In the genomic region with DNA sequence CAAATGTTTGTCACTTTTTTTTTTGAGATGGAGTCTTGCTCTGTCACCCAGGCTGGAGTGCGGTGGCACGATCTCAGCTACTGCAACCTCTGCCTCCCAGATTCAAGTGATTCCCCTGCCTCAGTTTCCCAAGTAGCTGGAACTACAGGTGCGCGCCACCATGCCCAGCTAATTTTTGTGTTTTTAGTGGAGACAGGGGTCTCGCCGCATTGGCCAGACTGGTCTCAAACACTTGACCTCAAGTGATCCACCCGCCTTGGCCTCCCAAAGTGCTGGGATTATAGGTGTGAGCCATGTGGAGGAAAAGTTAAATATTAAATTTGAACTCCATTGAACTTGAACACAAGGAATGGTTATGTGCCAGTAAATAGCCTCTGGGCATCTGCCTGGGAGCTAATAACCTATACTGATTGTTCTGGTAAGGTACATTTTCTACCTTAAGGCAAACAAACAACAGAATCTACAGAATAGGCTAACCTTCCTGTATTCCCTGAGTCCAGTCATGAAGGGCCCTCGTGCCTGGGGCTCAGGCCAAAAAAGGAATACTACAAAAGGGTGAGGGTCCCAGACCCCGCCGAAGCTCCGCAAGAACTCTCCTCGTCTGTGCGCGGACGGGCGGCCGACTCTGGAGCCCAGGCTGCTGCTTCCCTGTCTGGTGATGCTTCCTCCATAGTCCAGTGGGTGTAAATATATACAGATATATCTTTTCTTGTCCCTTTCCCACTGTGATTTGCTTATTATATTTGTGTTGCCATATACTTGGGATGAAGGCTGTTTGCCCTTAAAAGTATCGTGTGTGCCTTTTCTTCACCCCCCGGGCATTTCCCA, we compare ENCODE assay signal across 8 cellular contexts.
DNase-seq lines count a peak whose midpoint lies in the region; ATAC-seq and TF ChIP-seq lines count a peak whose summit lies in the region.

No MANE protein-coding gene starts in this region.

- intact Hi-C loops in gastrocnemius medialis (cut with DNase I; ENCODE audit: low total_unique reads), result no loop called here

- TF ChIP-seq POLR2A in Peyer's patch (IDR thresholded peaks at IDR 0.05), result peak; percentile 27 to 43
- no peak for TF ChIP-seq POLR2A in gastrocnemius medialis (IDR thresholded peaks at IDR 0.05)

- DNase-seq in Peyer's patch (peak in 1 of 3 donors; percentile 68), fibroblast of villous mesenchyme (ENCODE audit: low read depth) (no peak), gastrocnemius medialis (no peak), hepatic stellate cell (ENCODE audit: low spot score) (no peak), cerebellar cortex (ENCODE audit: low spot score) (no peak), C1 segment of cervical spinal cord (lab: John Stamatoyannopoulos, UW) (no peak)

- H3K4me1 ChIP-seq in ES-I3 (ENCODE audit: insufficient read depth, low read length) (peaks cover 4% of the 10 kb centered on the region; the same call in 1 of the 2 replicates), Peyer's patch (peaks cover 0 to 4% (median 0%) of the 10 kb centered on the region in 4 donors), gastrocnemius medialis (peaks cover 0 to 3% of the 10 kb centered on the region in 2 donors)

- ATAC-seq in gastrocnemius medialis (peak; percentile 50 to 86), GM18861 (IDR thresholded peaks at IDR 0.05; ENCODE audit: unreplicated experiment) (no peak)

- in situ Hi-C loops in gastrocnemius medialis (cut with MboI; ENCODE audit: low sequenced_read_pairs in 4 of 4), result no loop called here

- H3K9me3 ChIP-seq in ES-I3 (ENCODE audit: control insufficient read depth, insufficient read depth, low read length), result no peaks in the 10 kb centered on the region
- H3K9me3 ChIP-seq in Peyer's patch, result no peaks in the 10 kb centered on the region
- H3K9me3 ChIP-seq in gastrocnemius medialis, result no peaks in the 10 kb centered on the region

- peak overlapping the region in 3 of 4 donors; percentile 73 to 92 (median 84) for H3K27ac ChIP-seq in Peyer's patch
- H3K27ac ChIP-seq in gastrocnemius medialis, result peak overlapping the region; percentile 60 to 71 (median 66)

- no peak for TF ChIP-seq CTCF in Peyer's patch (IDR thresholded peaks at IDR 0.05)
- no peak for TF ChIP-seq CTCF in fibroblast of villous mesenchyme (IDR thresholded peaks at IDR 0.05; ENCODE audit: insufficient read depth, low read depth, low read length)
- no peak for TF ChIP-seq CTCF in gastrocnemius medialis (IDR thresholded peaks at IDR 0.05 in 4 of 5, conservative IDR thresholded peaks at IDR 0.05 in 1 of 5)

- H3K9ac ChIP-seq in ES-I3 (ENCODE audit: low read depth, low read length), result 0 out of 2 replicates have a peak overlapping the region, but pooled peaks have one; percentile 25

- H3K27me3 ChIP-seq in Peyer's patch (no peaks in the 10 kb centered on the region), gastrocnemius medialis (no peaks in the 10 kb centered on the region)

- H3K4me3 ChIP-seq in Peyer's patch (peak overlapping the region; percentile 11 to 66 (median 44)), fibroblast of villous mesenchyme (ENCODE audit: low read depth, low read length) (peak overlapping the region; percentile 65), gastrocnemius medialis (peak overlapping the region; percentile 64 to 81 (median 68))

- H3K36me3 ChIP-seq in ES-I3 (ENCODE audit: insufficient read depth, low read length), result no peaks in the 10 kb centered on the region
- H3K36me3 ChIP-seq in Peyer's patch, result no peaks in the 10 kb centered on the region
- no peaks in the 10 kb centered on the region for H3K36me3 ChIP-seq in gastrocnemius medialis

Comparison
In these comparisons a context has a peak if more than half of its experiments do, and no peak if none do; other contexts are left out.
1. POLR2A ChIP-seq: peak in Peyer's patch (2 of 2); none in gastrocnemius medialis (0 of 2).
2. Peak in every context shown above with its lines, with median percentiles within 50 percentile points of each other: H3K4me3 ChIP-seq.